ENCODE assay signal across 9 cellular contexts in genomic region chr9:99253134-99253533, GRCh38. TPM values are rescaled to one million over a fixed set of nuclear protein-coding genes. Genes with fewer than 3 reads are reported as not detected.
DNase-seq lines count a peak whose midpoint lies in the region; ATAC-seq and TF ChIP-seq lines count a peak whose summit lies in the region.
"Had no signal": no experiment of that assay in that cellular context is flagged by ENCODE, and none has a peak within 500 bp of the region (broad histone marks: within the 10 kb centered on the region; RNA-seq: fewer than 3 reads in every experiment).

No MANE protein-coding gene starts in this region.

- H3K4me3 Mint-ChIP-seq in activated CD4-positive, alpha-beta T cell treated with anti-CD3 and anti-CD28 coated beads, Interleukin-2, amount 10 ng/mL, durations not matched to agents 7 days and 5 days: no peak overlapping the region
- peak overlapping the region; percentile 78 for H3K4me3 Mint-ChIP-seq in natural killer cell treated with Interleukin-12 subunit alpha and Interleukin-12 subunit beta and Interleukin-15 and Interleukin-18, amount 100 ng/mL, for 72 hours

- no peaks in the 10 kb centered on the region for H3K4me1 ChIP-seq in uterus

- no peaks in the 10 kb centered on the region for H3K36me3 ChIP-seq in uterus

- ATAC-seq in HG02571 (IDR thresholded peaks at IDR 0.05; ENCODE audit: unreplicated experiment): peak; percentile 39
- ATAC-seq in HG03571 (IDR thresholded peaks at IDR 0.05; ENCODE audit: unreplicated experiment): peak; percentile 22
- peak in 1 of 2 donors; percentile 37 for ATAC-seq in natural killer cell treated with Interleukin-12 subunit alpha and Interleukin-12 subunit beta and Interleukin-15 and Interleukin-18, amount 100 ng/mL, for 72 hours

- no peaks in the 10 kb centered on the region for H3K36me3 Mint-ChIP-seq in activated CD4-positive, alpha-beta T cell treated with anti-CD3 and anti-CD28 coated beads, Interleukin-2, amount 10 ng/mL, durations not matched to agents 7 days and 5 days (ENCODE audit: low read depth)
- no peaks in the 10 kb centered on the region for H3K36me3 Mint-ChIP-seq in natural killer cell treated with Interleukin-12 subunit alpha and Interleukin-12 subunit beta and Interleukin-15 and Interleukin-18, amount 100 ng/mL, for 72 hours

- no peak for TF ChIP-seq POLR2A in uterus (IDR thresholded peaks at IDR 0.05)

- no peak overlapping the region for H3K4me3 ChIP-seq in uterus

- TF ChIP-seq CTCF in uterus (IDR thresholded peaks at IDR 0.05): no peak

- H3K27ac Mint-ChIP-seq in activated CD4-positive, alpha-beta T cell treated with anti-CD3 and anti-CD28 coated beads, Interleukin-2, amount 10 ng/mL, durations not matched to agents 7 days and 5 days: peak overlapping the region; percentile 88
- H3K27ac Mint-ChIP-seq in natural killer cell treated with Interleukin-12 subunit alpha and Interleukin-12 subunit beta and Interleukin-15 and Interleukin-18, amount 100 ng/mL, for 72 hours: peak overlapping the region; percentile 96 to 99

- H3K27ac ChIP-seq in uterus: no peak overlapping the region

- no peak for DNase-seq in activated CD4-positive, alpha-beta T cell treated with anti-CD3 and anti-CD28 coated beads, Interleukin-2, amount 10 ng/mL, durations not matched to agents 7 days and 5 days
- DNase-seq in activated CD4-positive, alpha-beta T cell treated with anti-CD3 and anti-CD28 coated beads, Interleukin-2, amount 50 U/mL, for 4 hours: no peak
- no peak for DNase-seq in natural killer cell treated with Interleukin-12 subunit alpha and Interleukin-12 subunit beta and Interleukin-15 and Interleukin-18, amount 100 ng/mL, for 72 hours (ENCODE audit: low spot score)
- DNase-seq in NCI-H2081 (lab: John Stamatoyannopoulos, UW) (no peak), NCI-H510A treated with DMSO at 0.1 percent for 48 hours (lab: John Stamatoyannopoulos, UW) (no peak), uterus (no peak)
- DNase-seq: SHP77 treated with DMSO at 0.1 percent for 48 hours had no signal

- no peaks in the 10 kb centered on the region for H3K27me3 Mint-ChIP-seq in activated CD4-positive, alpha-beta T cell treated with anti-CD3 and anti-CD28 coated beads, Interleukin-2, amount 10 ng/mL, durations not matched to agents 7 days and 5 days
- no peaks in the 10 kb centered on the region for H3K27me3 Mint-ChIP-seq in natural killer cell treated with Interleukin-12 subunit alpha and Interleukin-12 subunit beta and Interleukin-15 and Interleukin-18, amount 100 ng/mL, for 72 hours

- CTCF ChIA-PET in activated CD4-positive, alpha-beta T cell treated with anti-CD3 and anti-CD28 coated beads, Interleukin-2, amount 10 ng/mL, durations not matched to agents 7 days and 5 days (lab: Charles Lee): interaction anchor here (0.7 kb wide), 1 partner anchor 55 kb away, joined by 3 read pairs; no protein-coding TSS in a partner anchor

- intact Hi-C loops in uterus (cut with DNase I; ENCODE audit: low total_unique reads): no loop called here

- POLR2A ChIA-PET in activated CD4-positive, alpha-beta T cell treated with anti-CD3 and anti-CD28 coated beads, Interleukin-2, amount 10 ng/mL, durations not matched to agents 7 days and 5 days (lab: Charles Lee): no interaction called here

- no peaks in the 10 kb centered on the region for H3K27me3 ChIP-seq in uterus

- no peaks in the 10 kb centered on the region for H3K9me3 ChIP-seq in uterus

- no peaks in the 10 kb centered on the region for H3K9me3 Mint-ChIP-seq in activated CD4-positive, alpha-beta T cell treated with anti-CD3 and anti-CD28 coated beads, Interleukin-2, amount 10 ng/mL, durations not matched to agents 7 days and 5 days
- H3K9me3 Mint-ChIP-seq in natural killer cell treated with Interleukin-12 subunit alpha and Interleukin-12 subunit beta and Interleukin-15 and Interleukin-18, amount 100 ng/mL, for 72 hours: no peaks in the 10 kb centered on the region

- H3K4me1 Mint-ChIP-seq in activated CD4-positive, alpha-beta T cell treated with anti-CD3 and anti-CD28 coated beads, Interleukin-2, amount 10 ng/mL, durations not matched to agents 7 days and 5 days: peaks cover 31% of the 10 kb centered on the region
- H3K4me1 Mint-ChIP-seq in natural killer cell treated with Interleukin-12 subunit alpha and Interleukin-12 subunit beta and Interleukin-15 and Interleukin-18, amount 100 ng/mL, for 72 hours (ENCODE audit: low read depth in 2 of 2): peaks cover 46 to 60% of the 10 kb centered on the region in 2 donors

RNA-seq across cellular contexts. Expression of gene SEC61B, which starts 31.1 kb away (rescaled TPM):
- 100 to 1,000 TPM; 104 to 116 TPM for total RNA-seq in activated CD4-positive, alpha-beta T cell treated with anti-CD3 and anti-CD28 coated beads, Interleukin-2, amount 10 ng/mL, durations not matched to agents 7 days and 5 days
- total RNA-seq in natural killer cell treated with Interleukin-12 subunit alpha and Interleukin-12 subunit beta and Interleukin-15 and Interleukin-18, amount 100 ng/mL, for 72 hours: 100 to 1,000 TPM; 176 to 255 TPM
- total RNA-seq in uterus: 100 to 1,000 TPM in 2 of 4 donors, 10 to 100 TPM in 2; 12.8 to 244 (median 70.1) TPM

RNA-seq across cellular contexts. Expression of gene ALG2, which starts 31.4 kb away (rescaled TPM):
- total RNA-seq in activated CD4-positive, alpha-beta T cell treated with anti-CD3 and anti-CD28 coated beads, Interleukin-2, amount 10 ng/mL, durations not matched to agents 7 days and 5 days: 10 to 100 TPM; 21.2 to 30.5 TPM
- total RNA-seq in natural killer cell treated with Interleukin-12 subunit alpha and Interleukin-12 subunit beta and Interleukin-15 and Interleukin-18, amount 100 ng/mL, for 72 hours: 10 to 100 TPM; 56.9 to 62.2 TPM
- 10 to 100 TPM; 37.6 to 62.2 (median 45.3) TPM for total RNA-seq in uterus
